24 cellular contexts compared by ENCODE assay signal in the genomic region with DNA sequence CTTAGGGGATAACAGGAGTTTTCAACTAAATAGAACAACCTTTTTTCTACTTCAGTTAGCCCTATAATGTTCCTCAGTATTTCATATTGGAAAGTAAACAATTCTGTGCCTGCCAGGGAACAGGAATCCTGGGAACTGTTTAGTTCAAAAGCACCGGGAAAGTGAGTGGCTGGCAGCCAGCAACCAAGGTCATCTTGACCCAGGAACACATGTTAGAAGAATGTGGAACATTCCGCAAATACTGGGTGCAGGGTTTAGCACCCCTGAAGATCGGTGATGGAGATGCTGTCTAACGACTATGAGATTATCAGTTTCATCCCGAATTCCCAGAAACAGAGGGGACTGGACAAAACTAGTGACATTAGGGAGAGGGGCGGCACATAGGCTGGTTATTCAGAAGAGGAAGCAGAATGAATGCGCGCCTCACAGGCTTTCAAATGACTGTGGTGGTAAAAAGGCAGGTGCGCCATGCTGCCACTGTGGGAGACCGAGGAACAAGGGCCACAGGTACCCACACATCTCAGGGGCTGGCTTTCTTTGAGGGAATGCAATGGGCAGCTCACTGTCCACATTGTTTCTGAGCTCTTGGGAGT. TPM values are rescaled to one million over a fixed set of nuclear protein-coding genes. Genes with fewer than 3 reads are reported as not detected.
DNase-seq lines count a peak whose midpoint lies in the region; ATAC-seq and TF ChIP-seq lines count a peak whose summit lies in the region.
"Had no signal": no experiment of that assay in that cellular context is flagged by ENCODE, and none has a peak within 500 bp of the region (broad histone marks: within the 10 kb centered on the region; RNA-seq: fewer than 3 reads in every experiment).

No MANE protein-coding gene starts in this region.

- POLR2A ChIA-PET in PC-3 (lab: Charles Lee; ENCODE audit: unreplicated experiment) = no interaction called here

- H4K20me1 ChIP-seq in smooth muscle cell (ENCODE audit: low read depth) (no peaks in the 10 kb centered on the region), PC-3 (ENCODE audit: low read length) (no peaks in the 10 kb centered on the region)
- H4K20me1 ChIP-seq: BLaER1 had no signal

- TF ChIP-seq CTCF in right atrium auricular region (IDR thresholded peaks at IDR 0.05) = no peak
- no peak for TF ChIP-seq CTCF in gastroesophageal sphincter (IDR thresholded peaks at IDR 0.05)
- TF ChIP-seq CTCF in smooth muscle cell (IDR thresholded peaks at IDR 0.05; ENCODE audit: borderline replicate concordance, insufficient read depth, poor library complexity, severe bottlenecking) = no peak
- TF ChIP-seq CTCF in PC-3 (conservative IDR thresholded peaks at IDR 0.05; ENCODE audit: low read depth, low read length) = no peak

- ATAC-seq in gastroesophageal sphincter = no peak
- ATAC-seq in GM21423 (IDR thresholded peaks at IDR 0.05; ENCODE audit: unreplicated experiment) = no peak
- no peak for ATAC-seq in PC-3
- ATAC-seq: A549; activated CD8-positive, alpha-beta T cell treated with anti-CD3 and anti-CD28 coated beads for 36 hours; naive thymus-derived CD4-positive, alpha-beta T cell; stimulated activated naive CD8-positive, alpha-beta T cell treated with anti-CD3 and anti-CD28 coated beads, Interleukin-15, Interleukin-2, amounts not matched to agents 100 U/mL and 50 U/mL, for 24 hours had no signal

- 75 to 77% methylated on average over 9 of the region's 10 CpGs for WGBS in gastroesophageal sphincter (ENCODE audit: low coverage in 1 of 2), 2 donors
- 96% methylated on average over 10 of the region's 10 CpGs for WGBS in smooth muscle cell (ENCODE audit: low lambda C conversion rate)

- intact Hi-C loops in cardiac septum (cut with DNase I) (no loop called here), PC-3 (cut with micrococcal nuclease) (no loop called here)

- no peak for TF ChIP-seq EP300 in gastroesophageal sphincter (IDR thresholded peaks at IDR 0.05)

- no peaks in the 10 kb centered on the region for H3K9me3 ChIP-seq in right atrium auricular region
- no peaks in the 10 kb centered on the region for H3K9me3 ChIP-seq in gastroesophageal sphincter
- H3K9me3 ChIP-seq in smooth muscle cell (replicated peaks; ENCODE audit: low read depth) = no peaks in the 10 kb centered on the region
- H3K9me3 ChIP-seq in PC-3 (ENCODE audit: low read length) = no peaks in the 10 kb centered on the region
- H3K9me3 ChIP-seq: A549, BLaER1, SK-N-SH had no signal

- H3F3A ChIP-seq in smooth muscle cell (ENCODE audit: low read depth) = no peaks in the 10 kb centered on the region
- no peaks in the 10 kb centered on the region for H3F3A ChIP-seq in PC-3 (ENCODE audit: low read length, unreplicated experiment)

- no TSS peak for BruUV-seq in PC-3 (replicated peaks; lab: Mats Ljungman, UMichigan)

- H3K36me3 ChIP-seq in right atrium auricular region (peaks cover 49% of the 10 kb centered on the region), gastroesophageal sphincter (peaks cover 0 to 26% of the 10 kb centered on the region in 2 donors), rectal smooth muscle tissue (ENCODE audit: control insufficient read depth, insufficient read depth, low read length) (peaks cover 6% of the 10 kb centered on the region), smooth muscle cell (ENCODE audit: low read depth) (no peaks in the 10 kb centered on the region), PC-3 (ENCODE audit: low read depth, low read length) (peaks cover 10% of the 10 kb centered on the region; the same call in 1 of the 2 replicates)

- peak; percentile 32 for DNase-seq in right atrium auricular region (ENCODE audit: low spot score)
- no peak for DNase-seq in cardiac septum (ENCODE audit: low spot score)
- no peak for DNase-seq in H4 (ENCODE audit: low spot score)
- no peak for DNase-seq in smooth muscle cell (lab: John Stamatoyannopoulos, UW; ENCODE audit: unreplicated experiment)
- DNase-seq in PC-3 = no peak
- DNase-seq: activated B cell treated with CpG ODN at 0.5 μM for 24 hours; activated CD8-positive, alpha-beta T cell treated with anti-CD3 and anti-CD28 coated beads for 36 hours; activated naive CD4-positive, alpha-beta T cell treated with anti-CD3 and anti-CD28 coated beads, Interleukin-2, amount 50 U/mL, for 16 hours; foreskin keratinocyte; islet precursor cell; mammary epithelial cell; MM.1S; naive thymus-derived CD4-positive, alpha-beta T cell; NCI-H1436; NCI-H524 treated with DMSO at 0.1 percent for 48 hours; SK-N-SH; small intestine; stimulated activated CD4-positive, alpha-beta T cell treated with anti-CD3 and anti-CD28 coated beads, Interleukin-2, amount 100 ng/mL, for 48 hours; stimulated activated naive CD8-positive, alpha-beta T cell treated with anti-CD3 and anti-CD28 coated beads, Interleukin-15, Interleukin-2, amounts not matched to agents 100 U/mL and 50 U/mL, for 24 hours had no signal

- H3K27me3 ChIP-seq in right atrium auricular region (no peaks in the 10 kb centered on the region), gastroesophageal sphincter (no peaks in the 10 kb centered on the region), rectal smooth muscle tissue (ENCODE audit: control insufficient read depth, insufficient read depth, low read length) (no peaks in the 10 kb centered on the region), smooth muscle cell (ENCODE audit: low read depth) (no peaks in the 10 kb centered on the region), PC-3 (ENCODE audit: low read length) (no peaks in the 10 kb centered on the region)
- H3K27me3 ChIP-seq: BLaER1, foreskin keratinocyte had no signal

- H3K9ac ChIP-seq in rectal smooth muscle tissue (ENCODE audit: low read length) (no peak overlapping the region), smooth muscle cell (ENCODE audit: low read depth) (no peak overlapping the region), PC-3 (ENCODE audit: low read length) (no peak overlapping the region)
- H3K9ac ChIP-seq: BLaER1, SK-N-SH had no signal

- no peak overlapping the region for H2AFZ ChIP-seq in smooth muscle cell (ENCODE audit: low read depth)
- H2AFZ ChIP-seq in PC-3 (ENCODE audit: low read length) = no peak overlapping the region

- H3K4me3 ChIP-seq in right atrium auricular region (no peak overlapping the region), gastroesophageal sphincter (no peak overlapping the region), rectal smooth muscle tissue (ENCODE audit: low read length) (no peak overlapping the region), smooth muscle cell (no peak overlapping the region), PC-3 (ENCODE audit: low read length) (no peak overlapping the region)
- H3K4me3 ChIP-seq: A549, BLaER1 had no signal

- no peak for TF ChIP-seq POLR2A in gastroesophageal sphincter (IDR thresholded peaks at IDR 0.05)

- no peak overlapping the region for H3K27ac ChIP-seq in right atrium auricular region
- peak overlapping the region; percentile 88 to 92 (median 90) for H3K27ac ChIP-seq in gastroesophageal sphincter
- H3K27ac ChIP-seq in rectal smooth muscle tissue (ENCODE audit: low read depth, low read length) = peak overlapping the region; percentile 85
- H3K27ac ChIP-seq in smooth muscle cell (ENCODE audit: low read depth) = no peak overlapping the region
- no peak overlapping the region for H3K27ac ChIP-seq in PC-3 (ENCODE audit: low read length)
- H3K27ac ChIP-seq: A549, BLaER1, foreskin keratinocyte had no signal

- no peaks in the 10 kb centered on the region for H3K9me2 ChIP-seq in PC-3 (replicated peaks; ENCODE audit: low read length)
- H3K9me2 ChIP-seq: SK-N-SH had no signal

- H3K4me2 ChIP-seq in smooth muscle cell = no peak overlapping the region
- no peak overlapping the region for H3K4me2 ChIP-seq in PC-3 (ENCODE audit: low read length)
- H3K4me2 ChIP-seq: A549, BLaER1, SK-N-SH had no signal

- no peaks in the 10 kb centered on the region for H3K79me2 ChIP-seq in smooth muscle cell (ENCODE audit: low read depth)
- H3K79me2 ChIP-seq in PC-3 (ENCODE audit: low read length) = no peaks in the 10 kb centered on the region

- CTCF ChIA-PET in PC-3 (lab: Charles Lee) = no interaction called here

- H3K4me1 ChIP-seq in right atrium auricular region = peaks cover 0 to 23% of the 10 kb centered on the region in 2 donors
- H3K4me1 ChIP-seq in gastroesophageal sphincter = peaks cover 23 to 83% (median 28%) of the 10 kb centered on the region in 3 donors
- H3K4me1 ChIP-seq in rectal smooth muscle tissue (ENCODE audit: control insufficient read depth, insufficient read depth, low read length) = peaks cover 39% of the 10 kb centered on the region
- no peaks in the 10 kb centered on the region for H3K4me1 ChIP-seq in smooth muscle cell (ENCODE audit: low read depth)
- no peaks in the 10 kb centered on the region for H3K4me1 ChIP-seq in PC-3 (ENCODE audit: insufficient read depth, low read length)
- H3K4me1 ChIP-seq: A549, foreskin keratinocyte had no signal

RNA-seq across cellular contexts. Expression of gene IPPK, which starts 51.2 kb away (rescaled TPM):
- total RNA-seq in right atrium auricular region (10 to 100 TPM in 1 of 2 donors, 1 to 10 TPM in 1; 8.9 to 13.1 TPM), cardiac septum (13.1 TPM), gastroesophageal sphincter (10 to 100 TPM in 1 of 4 donors, 1 to 10 TPM in 3; 7.2 to 14.1 (median 8.9) TPM), smooth muscle cell (20.6 and 22.1 TPM in 2 replicates), PC-3 (2014; rRNA removed) (10.6 and 13.2 TPM in 2 replicates)
- 6.1 and 12.8 TPM in 2 replicates for total RNA-seq in H4 (2014; rRNA removed; shearing (Covaris generic))
- polyA plus RNA-seq in smooth muscle cell = 9.4 and 13.1 TPM in 2 replicates

Comparison
In these comparisons a context has a peak if more than half of its experiments do, and no peak if none do; other contexts are left out.
1. H3K27ac ChIP-seq: peak in gastroesophageal sphincter (4 of 4) and rectal smooth muscle tissue (single experiment); none in right atrium auricular region (0 of 2), smooth muscle cell (single experiment) and PC-3 (single experiment).